Comparison of ENCODE assay signal across 10 cellular contexts in genomic region chr6:11675610-11676009, GRCh38.
DNase-seq lines count a peak whose midpoint lies in the region; ATAC-seq, FAIRE-seq and TF ChIP-seq lines count a peak whose summit lies in the region.
"Had no signal": no experiment of that assay in that cellular context is flagged by ENCODE, and none has a peak within 500 bp of the region (broad histone marks: within the 10 kb centered on the region; RNA-seq: fewer than 3 reads in every experiment).

No MANE protein-coding gene starts in this region.

- H3K4me2 ChIP-seq in PC-9 (no peak overlapping the region), hepatocyte (no peak overlapping the region)

- ATAC-seq in HG03565 (IDR thresholded peaks at IDR 0.05; ENCODE audit: unreplicated experiment), result no peak

- H4K20me1 ChIP-seq in PC-9 (ENCODE audit: insufficient read depth), result no peaks in the 10 kb centered on the region
- H4K20me1 ChIP-seq in hepatocyte (ENCODE audit: insufficient read depth, poor library complexity, severe bottlenecking), result no peaks in the 10 kb centered on the region

- no peak overlapping the region for H2AFZ ChIP-seq in PC-9
- no peak overlapping the region for H2AFZ ChIP-seq in hepatocyte

- H3K27ac ChIP-seq in PC-9 (no peak overlapping the region), hepatocyte (no peak overlapping the region), sigmoid colon (no peak overlapping the region)

- TF ChIP-seq EP300 in sigmoid colon (IDR thresholded peaks at IDR 0.05), result no peak

- H3K9me2 ChIP-seq in PC-9 (ENCODE audit: insufficient read depth) (no peaks in the 10 kb centered on the region), hepatocyte (replicated peaks; ENCODE audit: insufficient read depth) (no peaks in the 10 kb centered on the region)

- intact Hi-C loops in PC-9 (cut with micrococcal nuclease; ENCODE audit: unreplicated experiment) (no loop called here), sigmoid colon (cut with DNase I) (no loop called here)

- POLR2A ChIA-PET in PC-9 (lab: Charles Lee; ENCODE audit: unreplicated experiment), result no interaction called here

- H3K4me1 ChIP-seq in PC-9 (replicated peaks; ENCODE audit: insufficient read depth) (no peaks in the 10 kb centered on the region), hepatocyte (ENCODE audit: insufficient read depth) (no peaks in the 10 kb centered on the region), sigmoid colon (no peaks in the 10 kb centered on the region)

- CTCF ChIA-PET in PC-9 (lab: Charles Lee), result no interaction called here

- no peaks in the 10 kb centered on the region for H3F3A ChIP-seq in PC-9 (ENCODE audit: insufficient read depth, low read depth)

- no TSS peak for BruUV-seq in PC-9 (replicated peaks; lab: Mats Ljungman, UMichigan)

- peaks cover 17% of the 10 kb centered on the region for H3K9me3 ChIP-seq in PC-9 (ENCODE audit: insufficient read depth, low read depth)
- H3K9me3 ChIP-seq in hepatocyte (ENCODE audit: low read depth), result no peaks in the 10 kb centered on the region
- peaks cover 0 to 4% (median 2%) of the 10 kb centered on the region in 4 donors for H3K9me3 ChIP-seq in sigmoid colon

- no peak for TF ChIP-seq POLR2A in sigmoid colon (IDR thresholded peaks at IDR 0.05)

- H3K79me2 ChIP-seq in PC-9 (ENCODE audit: low read depth) (no peaks in the 10 kb centered on the region), hepatocyte (no peaks in the 10 kb centered on the region)

- H3K27me3 ChIP-seq in PC-9 (ENCODE audit: insufficient read depth, low read depth) (no peaks in the 10 kb centered on the region), hepatocyte (no peaks in the 10 kb centered on the region), sigmoid colon (no peaks in the 10 kb centered on the region)

- peak; percentile 70 for FAIRE-seq in GM19239 (lab: Jason Lieb, UNC)

- 76% methylated on average over 2 of the region's 2 CpGs for WGBS in hepatocyte (ENCODE audit: low lambda C conversion rate, missing lambda C conversion rate)
- WGBS in sigmoid colon, 2 donors, result 17 to 73% methylated on average over 2 of the region's 2 CpGs

- TF ChIP-seq CTCF in PC-9 (conservative IDR thresholded peaks at IDR 0.05), result peak; percentile 48; the same call in 1 of the 2 replicates
- TF ChIP-seq CTCF in hepatocyte (IDR thresholded peaks at IDR 0.05; ENCODE audit: poor library complexity), result peak; percentile 33
- TF ChIP-seq CTCF in sigmoid colon (IDR thresholded peaks at IDR 0.05), result no peak

- H3K36me3 ChIP-seq in PC-9 (ENCODE audit: low read depth) (no peaks in the 10 kb centered on the region), hepatocyte (replicated peaks; ENCODE audit: insufficient read depth, low read depth) (no peaks in the 10 kb centered on the region), sigmoid colon (no peaks in the 10 kb centered on the region)

- H3K4me3 ChIP-seq in PC-9 (no peak overlapping the region), hepatocyte (no peak overlapping the region), sigmoid colon (no peak overlapping the region)

- DNase-seq in AML-193 (lab: John Stamatoyannopoulos, UW), result peak; percentile 25 to 29
- DNase-seq in GM19239 (ENCODE audit: insufficient read length, low spot score), result no peak
- no peak for DNase-seq in PC-9
- DNase-seq in hepatocyte (ENCODE audit: low spot score), result peak; percentile 45
- DNase-seq in DMS79 treated with DMSO at 0.1 percent for 48 hours (lab: John Stamatoyannopoulos, UW), result no peak
- no peak for DNase-seq in sigmoid colon
- no peak for DNase-seq in HT-29 (ENCODE audit: low spot score)
- DNase-seq: NCI-H2171 treated with DMSO at 0.1 percent for 48 hours, SHP77 treated with DMSO at 0.1 percent for 48 hours had no signal

Comparison
In these comparisons a context has a peak if more than half of its experiments do, and no peak if none do; other contexts are left out.
1. DNase-seq: peak in AML-193 (2 of 2) and hepatocyte (single experiment); none in GM19239 (single experiment), PC-9 (0 of 2), DMS79 treated with DMSO at 0.1 percent for 48 hours (single experiment), sigmoid colon (single experiment) and HT-29 (single experiment).
2. CTCF ChIP-seq: peak in PC-9 (single experiment) and hepatocyte (single experiment); none in sigmoid colon (0 of 4).